10 cellular contexts compared by ENCODE assay signal in genomic region chr10:123148414-123149161, GRCh38. TPM values are rescaled to one million over a fixed set of nuclear protein-coding genes. Genes with fewer than 3 reads are reported as not detected.
DNase-seq lines count a peak whose midpoint lies in the region; ATAC-seq, FAIRE-seq and TF ChIP-seq lines count a peak whose summit lies in the region.
"Had no signal": no experiment of that assay in that cellular context is flagged by ENCODE, and none has a peak within 500 bp of the region (broad histone marks: within the 10 kb centered on the region; RNA-seq: fewer than 3 reads in every experiment).

No MANE protein-coding gene starts in this region.

- no peak for FAIRE-seq in urothelium cell line (lab: Jason Lieb, UNC)

- no peak for TF ChIP-seq CTCF in left ventricle myocardium inferior (IDR thresholded peaks at IDR 0.05; ENCODE audit: borderline replicate concordance)

- DNase-seq in left ventricle myocardium inferior, result no peak
- DNase-seq in left cardiac atrium, result no peak
- peak in 1 of 2 experiments; percentile 44 for DNase-seq in SJSA1 (ENCODE audit: low read depth in 1 of 2, low spot score in 2 of 2)
- DNase-seq in urothelium cell line (ENCODE audit: low spot score), result peak; percentile 53
- no peak for DNase-seq in NCI-H2029 treated with DMSO at 0.1 percent for 48 hours (lab: John Stamatoyannopoulos, UW)
- DNase-seq: heart left ventricle, NCI-H510A had no signal

- H3K9me3 ChIP-seq in left ventricle myocardium inferior (replicated peaks) (no peaks in the 10 kb centered on the region), SJSA1 (replicated peaks) (peaks cover 8% of the 10 kb centered on the region; the same call in 1 of the 2 replicates)
- H3K9me3 ChIP-seq: heart left ventricle had no signal

- H3K27me3 ChIP-seq in left ventricle myocardium inferior (ENCODE audit: low read depth), result peaks cover 100% of the 10 kb centered on the region
- peaks cover 69% of the 10 kb centered on the region for H3K27me3 ChIP-seq in SJSA1 (replicated peaks)

- H3K4me1 ChIP-seq in left ventricle myocardium inferior (peaks cover 56% of the 10 kb centered on the region), SJSA1 (replicated peaks) (peaks cover 22% of the 10 kb centered on the region)

- H3K4me3 ChIP-seq in left ventricle myocardium inferior (peak overlapping the region; percentile 23), SJSA1 (peak overlapping the region; percentile 36), iPS-11a (ENCODE audit: low read depth, low read length) (peak overlapping the region; percentile 17)

- H3K27ac ChIP-seq in left ventricle myocardium inferior (replicated peaks) (no peak overlapping the region), SJSA1 (no peak overlapping the region)
- H3K27ac ChIP-seq: heart left ventricle had no signal

- intact Hi-C loops in left ventricle myocardium inferior (cut with micrococcal nuclease) (no loop called here), left cardiac atrium (cut with DNase I) (no loop called here)

- no peak for ATAC-seq in left cardiac atrium
- ATAC-seq in HG03354 (IDR thresholded peaks at IDR 0.05; ENCODE audit: poor library complexity, severe bottlenecking, unreplicated experiment), result no peak
- no peak for ATAC-seq in GM21447 (IDR thresholded peaks at IDR 0.05; ENCODE audit: unreplicated experiment)
- ATAC-seq: heart left ventricle had no signal

- H3K36me3 ChIP-seq in left ventricle myocardium inferior (no peaks in the 10 kb centered on the region), SJSA1 (no peaks in the 10 kb centered on the region)
- H3K36me3 ChIP-seq: heart left ventricle had no signal

RNA-seq across cellular contexts. Expression of gene HMX2, which starts 0.7 kb away (rescaled TPM):
- total RNA-seq in left ventricle myocardium inferior (not detected), left cardiac atrium (not detected)
- total RNA-seq in SJSA1 (2014; rRNA removed; shearing (Covaris generic)), result 0.38 and 0.61 TPM in 2 replicates
- total RNA-seq: heart left ventricle had no signal

RNA-seq across cellular contexts. Expression of gene BUB3, which starts 5.6 kb away (rescaled TPM):
- 33.5 TPM for total RNA-seq in left ventricle myocardium inferior
- total RNA-seq in left cardiac atrium, result 10 to 100 TPM; 38.0 to 41.3 TPM
- total RNA-seq in SJSA1 (2014; rRNA removed; shearing (Covaris generic)), result 317 and 387 TPM in 2 replicates

RNA-seq across cellular contexts. Expression of gene HMX3, which starts 12.8 kb away (rescaled TPM):
- total RNA-seq in left ventricle myocardium inferior, result not detected
- total RNA-seq in left cardiac atrium, result under 1 TPM in 1 of 2 donors, not detected in 1; 0.21 TPM
- total RNA-seq in SJSA1 (2014; rRNA removed; shearing (Covaris generic)), result 10.8 and 10.9 TPM in 2 replicates
